20 cellular contexts compared by ENCODE assay signal in genomic region chr10:121904888-121905287, GRCh38. TPM values are rescaled to one million over a fixed set of nuclear protein-coding genes. Genes with fewer than 3 reads are reported as not detected.
DNase-seq lines count a peak whose midpoint lies in the region; ATAC-seq and TF ChIP-seq lines count a peak whose summit lies in the region.
"Had no signal": no experiment of that assay in that cellular context is flagged by ENCODE, and none has a peak within 500 bp of the region (broad histone marks: within the 10 kb centered on the region; RNA-seq: fewer than 3 reads in every experiment).

No MANE protein-coding gene starts in this region.

- no peak overlapping the region for H3K4me2 ChIP-seq in OCI-LY7 (ENCODE audit: low read length)
- H3K4me2 ChIP-seq: A549; BLaER1 treated with 17β-estradiol and CSF1 and Interleukin-3, amounts not matched to agents 10 nM and 100 nM; SK-N-SH had no signal

- TF ChIP-seq CTCF in OCI-LY7 (conservative IDR thresholded peaks at IDR 0.05; ENCODE audit: low read length) (no peak), adrenal gland (IDR thresholded peaks at IDR 0.05) (no peak), neural crest cell (conservative IDR thresholded peaks at IDR 0.05) (no peak), suprapubic skin (IDR thresholded peaks at IDR 0.05) (no peak), breast epithelium (IDR thresholded peaks at IDR 0.05) (no peak)

- DNase-seq in OCI-LY7 (ENCODE audit: low spot score), result no peak
- DNase-seq in adrenal gland, result peak in 6 of 7 donors; percentile 41 to 73 (median 54)
- DNase-seq in left ventricle myocardium superior, result peak; percentile 34
- DNase-seq in neural crest cell (ENCODE audit: low read depth, low spot score), result no peak
- DNase-seq in suprapubic skin (ENCODE audit: low spot score in 2 of 2), result no peak
- DNase-seq in breast epithelium (ENCODE audit: low spot score in 2 of 2), result no peak
- DNase-seq: AML-193; CD4-positive, alpha-beta T cell; KBM-7; MG63; NCI-H2029; NCI-H446; NCI-H524 treated with DMSO at 0.1 percent for 48 hours; NCI-H774; SIG-M5; SK-N-SH had no signal

- peaks cover 6% of the 10 kb centered on the region for H3K4me1 Mint-ChIP-seq in neural crest cell

- H3K9me3 ChIP-seq in OCI-LY7 (ENCODE audit: low read length) (no peaks in the 10 kb centered on the region), adrenal gland (replicated peaks in 1 of 3) (no peaks in the 10 kb centered on the region), suprapubic skin (no peaks in the 10 kb centered on the region), breast epithelium (no peaks in the 10 kb centered on the region)
- H3K9me3 ChIP-seq: A549; BLaER1 treated with 17β-estradiol and CSF1 and Interleukin-3, amounts not matched to agents 10 nM and 100 nM; MG63; SK-N-SH had no signal

- H3K4me3 ChIP-seq in OCI-LY7 (ENCODE audit: low read depth, low read length, poor library complexity, severe bottlenecking) (no peak overlapping the region), adrenal gland (no peak overlapping the region), suprapubic skin (no peak overlapping the region), breast epithelium (no peak overlapping the region)
- H3K4me3 ChIP-seq: A549; BLaER1 treated with 17β-estradiol and CSF1 and Interleukin-3, amounts not matched to agents 10 nM and 100 nM; MG63 had no signal

- TSS peak; percentile 42 for BruUV-seq in OCI-LY7 (replicated peaks; lab: Mats Ljungman, UMichigan)

- H3K36me3 Mint-ChIP-seq in neural crest cell (ENCODE audit: low read depth), result peaks cover 5% of the 10 kb centered on the region

- H3K27ac ChIP-seq in OCI-LY7 (ENCODE audit: low read depth, low read length, poor library complexity, severe bottlenecking), result no peak overlapping the region
- H3K27ac ChIP-seq in adrenal gland, result no peak overlapping the region
- no peak overlapping the region for H3K27ac ChIP-seq in suprapubic skin
- no peak overlapping the region for H3K27ac ChIP-seq in breast epithelium
- H3K27ac ChIP-seq: A549; BLaER1 treated with 17β-estradiol and CSF1 and Interleukin-3, amounts not matched to agents 10 nM and 100 nM; RWPE1 had no signal

- H3K4me3 Mint-ChIP-seq in neural crest cell, result no peak overlapping the region
- H3K4me3 Mint-ChIP-seq: CD4-positive, alpha-beta T cell had no signal

- no peaks in the 10 kb centered on the region for H3K27me3 Mint-ChIP-seq in neural crest cell (ENCODE audit: low read depth)
- H3K27me3 Mint-ChIP-seq: CD4-positive, alpha-beta T cell had no signal

- intact Hi-C loops in OCI-LY7 (cut with micrococcal nuclease; ENCODE audit: unreplicated experiment) (loop anchor here (2.0 kb wide), 1 partner anchor 56 kb away; no protein-coding TSS in a partner anchor), adrenal gland (cut with DNase I) (no loop called here), left ventricle myocardium superior (cut with micrococcal nuclease) (no loop called here), breast epithelium (cut with DNase I; ENCODE audit: low total_unique reads) (no loop called here)

- CTCF ChIA-PET in OCI-LY7 (lab: Charles Lee; ENCODE audit: unreplicated experiment), result no interaction called here

- H3K27me3 ChIP-seq in adrenal gland, result no peaks in the 10 kb centered on the region
- H3K27me3 ChIP-seq in suprapubic skin, result no peaks in the 10 kb centered on the region
- H3K27me3 ChIP-seq in breast epithelium, result no peaks in the 10 kb centered on the region
- H3K27me3 ChIP-seq: BLaER1 treated with 17β-estradiol and CSF1 and Interleukin-3, amounts not matched to agents 10 nM and 100 nM; MG63 had no signal

- H3K4me1 ChIP-seq in OCI-LY7 (ENCODE audit: insufficient read depth, low read length, poor library complexity, severe bottlenecking) (no peaks in the 10 kb centered on the region), adrenal gland (replicated peaks in 1 of 2) (peaks cover 5 to 15% of the 10 kb centered on the region in 2 donors), suprapubic skin (no peaks in the 10 kb centered on the region), breast epithelium (no peaks in the 10 kb centered on the region)
- H3K4me1 ChIP-seq: BLaER1 treated with 17β-estradiol and CSF1 and Interleukin-3, amounts not matched to agents 10 nM and 100 nM had no signal

- no peak overlapping the region for H2AFZ ChIP-seq in OCI-LY7 (ENCODE audit: low read length)

- H3K27ac Mint-ChIP-seq in neural crest cell (ENCODE audit: unreplicated experiment), result peak overlapping the region; percentile 43
- H3K27ac Mint-ChIP-seq: CD4-positive, alpha-beta T cell had no signal

- H4K20me1 ChIP-seq in OCI-LY7 (ENCODE audit: insufficient read depth, low read length), result no peaks in the 10 kb centered on the region

- H3K79me2 ChIP-seq in OCI-LY7 (ENCODE audit: insufficient read depth, low read depth, low read length), result no peaks in the 10 kb centered on the region

- TF ChIP-seq POLR2A in adrenal gland (IDR thresholded peaks at IDR 0.05) (no peak), suprapubic skin (IDR thresholded peaks at IDR 0.05) (no peak), breast epithelium (IDR thresholded peaks at IDR 0.05) (no peak)

- H3K36me3 ChIP-seq in OCI-LY7 (ENCODE audit: insufficient read depth, low read length) (peaks cover 65% of the 10 kb centered on the region), adrenal gland (replicated peaks in 1 of 2) (no peaks in the 10 kb centered on the region), suprapubic skin (peaks cover 35% of the 10 kb centered on the region), breast epithelium (peaks cover under 1% of the 10 kb centered on the region)

- no peaks in the 10 kb centered on the region for H3K9me3 Mint-ChIP-seq in neural crest cell
- H3K9me3 Mint-ChIP-seq: CD4-positive, alpha-beta T cell had no signal

- TF ChIP-seq EP300 in suprapubic skin (IDR thresholded peaks at IDR 0.05), result no peak

- no peaks in the 10 kb centered on the region for H3K9me2 ChIP-seq in OCI-LY7 (ENCODE audit: insufficient read depth, low read length)
- H3K9me2 ChIP-seq: SK-N-SH had no signal

- ATAC-seq in left ventricle myocardium superior (peak; percentile 62), GM21723 (IDR thresholded peaks at IDR 0.05; ENCODE audit: unreplicated experiment) (no peak)
- ATAC-seq: A549 had no signal

- POLR2A ChIA-PET in OCI-LY7 (lab: Charles Lee), result interaction anchor here (0.6 kb wide), 1 partner anchor 200 kb away, joined by 3 read pairs; no protein-coding TSS in a partner anchor

- 37 to 52% (median 42%) methylated on average over 2 of the region's 2 CpGs for WGBS in adrenal gland, 4 donors
- WGBS in suprapubic skin, result 52% methylated on average over 2 of the region's 2 CpGs

RNA-seq across cellular contexts. Expression of gene ATE1, which starts 22.9 kb away (rescaled TPM):
- total RNA-seq in OCI-LY7 (2014; rRNA removed; shearing (Covaris generic)), result 14.8 and 17.8 TPM in 2 replicates
- 44.7 and 45.2 TPM in 2 replicates for total RNA-seq in OCI-LY7 (2022)
- 10 to 100 TPM; 25.6 to 53.7 (median 35.9) TPM for total RNA-seq in adrenal gland
- polyA plus RNA-seq in adrenal gland, result 10 to 100 TPM in 1 of 3 donors, 1 to 10 TPM in 2; 4.2 to 23.1 (median 5.4) TPM
- 36.9 TPM for total RNA-seq in left ventricle myocardium superior
- 26.0 and 27.6 TPM in 2 replicates for total RNA-seq in neural crest cell
- total RNA-seq in suprapubic skin, result 10 to 100 TPM; 20.3 to 23.2 (median 21.7) TPM
- total RNA-seq in breast epithelium, result 10 to 100 TPM; 25.0 to 46.8 (median 29.5) TPM

Comparison
In these comparisons a context has a peak if more than half of its experiments do, and no peak if none do; other contexts are left out.
1. DNase-seq: peak in adrenal gland (6 of 7) and left ventricle myocardium superior (single experiment); none in OCI-LY7 (single experiment), neural crest cell (single experiment), suprapubic skin (0 of 2) and breast epithelium (0 of 2).